Comparison of ENCODE assay signal across 27 cellular contexts in the genomic region with DNA sequence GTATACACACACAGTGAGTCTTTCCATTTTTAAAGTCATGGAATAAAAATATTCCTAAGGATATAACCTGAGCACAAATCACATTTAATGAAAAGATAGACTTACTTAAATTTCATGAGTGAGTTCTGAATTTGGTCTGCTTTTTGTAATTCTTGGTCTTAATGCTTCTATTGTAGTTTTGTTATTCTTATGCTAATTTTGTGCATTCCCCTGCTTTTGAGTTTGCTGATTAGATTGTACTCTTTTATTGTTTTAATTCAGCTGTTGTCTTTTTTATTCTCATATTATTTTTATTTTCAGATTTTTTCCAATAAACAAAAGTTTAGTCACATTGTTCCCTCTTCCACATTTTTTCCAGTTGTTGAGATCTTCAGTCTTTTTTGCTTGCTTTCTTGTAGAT.
"Had no signal": no experiment of that assay in that cellular context is flagged by ENCODE, and none has a peak within 500 bp of the region (broad histone marks: within the 10 kb centered on the region; RNA-seq: fewer than 3 reads in every experiment).

No MANE protein-coding gene starts in this region.

- ATAC-seq: left cardiac atrium; left lobe of liver; lower lobe of right lung; mucosa of descending colon; naive thymus-derived CD4-positive, alpha-beta T cell; natural killer cell treated with Interleukin-12 subunit alpha and Interleukin-12 subunit beta and Interleukin-15 and Interleukin-18, amount 100 ng/mL, for 72 hours; right lobe of liver; stimulated activated memory B cell treated with anti-CD40 and anti-IgM and Interleukin-4, amounts not matched to agents 10 μg/mL and 1 μg/mL and 100 μg/mL, for 72 hours; stimulated activated naive CD8-positive, alpha-beta T cell treated with anti-CD3 and anti-CD28 coated beads, Interleukin-15, Interleukin-2, amounts not matched to agents 100 U/mL and 50 U/mL, for 24 hours had no signal

- H3K4me3 Mint-ChIP-seq: naive thymus-derived CD4-positive, alpha-beta T cell; natural killer cell treated with Interleukin-12 subunit alpha and Interleukin-12 subunit beta and Interleukin-15 and Interleukin-18, amount 100 ng/mL, for 72 hours; stimulated activated memory B cell treated with anti-CD40 and anti-IgM and Interleukin-4, amounts not matched to agents 10 μg/mL and 1 μg/mL and 100 μg/mL, for 72 hours had no signal

- H3K27me3 Mint-ChIP-seq: naive thymus-derived CD4-positive, alpha-beta T cell; natural killer cell treated with Interleukin-12 subunit alpha and Interleukin-12 subunit beta and Interleukin-15 and Interleukin-18, amount 100 ng/mL, for 72 hours; progenitor cell of endocrine pancreas; stimulated activated memory B cell treated with anti-CD40 and anti-IgM and Interleukin-4, amounts not matched to agents 10 μg/mL and 1 μg/mL and 100 μg/mL, for 72 hours had no signal

- H3K27me3 ChIP-seq: ovary, right atrium auricular region, right lobe of liver, stomach, testis, thyroid gland, transverse colon, upper lobe of left lung, vagina had no signal

- H3K27ac Mint-ChIP-seq: naive thymus-derived CD4-positive, alpha-beta T cell; natural killer cell treated with Interleukin-12 subunit alpha and Interleukin-12 subunit beta and Interleukin-15 and Interleukin-18, amount 100 ng/mL, for 72 hours; progenitor cell of endocrine pancreas; stimulated activated memory B cell treated with anti-CD40 and anti-IgM and Interleukin-4, amounts not matched to agents 10 μg/mL and 1 μg/mL and 100 μg/mL, for 72 hours had no signal

- DNase-seq: hippocampal formation; kidney glomerular epithelial cell; left cardiac atrium; lower lobe of right lung; mammary epithelial cell; midbrain; mucosa of descending colon; naive thymus-derived CD4-positive, alpha-beta T cell; ovary; right lobe of liver; stimulated activated CD4-positive, alpha-beta T cell treated with anti-CD3 and anti-CD28 coated beads, Interleukin-1b, Interleukin-23, amount 100 ng/mL, for 48 hours; stimulated activated CD4-positive, alpha-beta T cell treated with anti-CD3 and anti-CD28 coated beads, Interleukin-2, amount 100 ng/mL, for 48 hours; stimulated activated CD4-positive, alpha-beta T cell treated with anti-CD3 and anti-CD28 coated beads, Interleukin-4, amount 100 ng/mL, for 4 hours; stimulated activated CD8-positive, alpha-beta memory T cell treated with anti-CD3 and anti-CD28 coated beads, Interleukin-4, amount 100 ng/mL, for 48 hours; stimulated activated naive CD8-positive, alpha-beta T cell treated with anti-CD3 and anti-CD28 coated beads, Interleukin-15, Interleukin-2, amounts not matched to agents 100 U/mL and 50 U/mL, for 24 hours; stomach; testis; thyroid gland; transverse colon; upper lobe of left lung had no signal

- H3K36me3 ChIP-seq: lower lobe of right lung, ovary, right atrium auricular region, right lobe of liver, stomach, thyroid gland, transverse colon, upper lobe of left lung, vagina had no signal

- H3K4me3 ChIP-seq: lower lobe of right lung, mucosa of descending colon, ovary, right atrium auricular region, right lobe of liver, smooth muscle cell, stomach, testis, thyroid gland, transverse colon, upper lobe of left lung, vagina had no signal

- H3K9me3 Mint-ChIP-seq: naive thymus-derived CD4-positive, alpha-beta T cell; natural killer cell treated with Interleukin-12 subunit alpha and Interleukin-12 subunit beta and Interleukin-15 and Interleukin-18, amount 100 ng/mL, for 72 hours; stimulated activated memory B cell treated with anti-CD40 and anti-IgM and Interleukin-4, amounts not matched to agents 10 μg/mL and 1 μg/mL and 100 μg/mL, for 72 hours had no signal

- H3K27ac ChIP-seq: lower lobe of right lung, ovary, right atrium auricular region, right lobe of liver, stomach, testis, thyroid gland, transverse colon, upper lobe of left lung, vagina had no signal

- H3K36me3 Mint-ChIP-seq: natural killer cell treated with Interleukin-12 subunit alpha and Interleukin-12 subunit beta and Interleukin-15 and Interleukin-18, amount 100 ng/mL, for 72 hours; stimulated activated memory B cell treated with anti-CD40 and anti-IgM and Interleukin-4, amounts not matched to agents 10 μg/mL and 1 μg/mL and 100 μg/mL, for 72 hours had no signal

- H3K9me3 ChIP-seq: lower lobe of right lung, mucosa of descending colon, ovary, right atrium auricular region, right lobe of liver, stomach, testis, thyroid gland, transverse colon, upper lobe of left lung, vagina had no signal
